8 cellular contexts compared by ENCODE assay signal in the genomic region with DNA sequence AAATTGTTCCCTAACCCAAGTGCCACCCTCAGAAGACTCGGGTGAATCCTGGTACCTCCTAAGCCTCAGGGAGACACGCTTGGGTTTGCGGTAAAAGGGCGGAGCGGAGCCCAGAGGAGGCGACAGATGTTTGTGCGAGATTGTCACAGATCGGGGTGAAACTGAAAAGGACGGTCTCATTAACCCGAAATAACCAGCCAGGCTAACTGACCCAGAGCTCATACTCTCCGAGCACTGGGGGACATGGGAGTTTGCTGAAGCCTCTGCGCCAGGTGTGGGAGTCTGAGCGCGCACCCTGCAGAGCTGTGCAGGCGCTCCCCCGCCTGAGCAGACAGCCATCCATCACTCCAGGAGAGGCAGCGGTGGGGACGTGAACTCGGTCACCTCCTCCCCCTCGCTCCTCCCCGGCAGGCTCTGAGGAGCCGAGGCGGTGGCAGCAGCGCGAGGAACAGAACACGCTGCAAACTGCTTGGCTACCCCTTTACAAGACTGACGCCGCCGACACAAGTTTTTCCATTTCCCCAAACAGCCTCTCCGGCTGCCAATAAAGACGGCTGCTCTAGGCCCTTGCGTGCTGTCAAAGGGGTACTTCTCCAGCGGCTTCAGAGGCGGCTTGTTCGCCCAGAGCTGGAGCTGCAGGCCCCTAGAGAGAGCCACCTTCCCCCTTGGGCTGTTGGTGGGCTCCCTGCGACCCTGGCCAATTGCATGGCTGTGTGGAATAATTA. TPM values are rescaled to one million over a fixed set of nuclear protein-coding genes. Genes with fewer than 3 reads are reported as not detected.
DNase-seq lines count a peak whose midpoint lies in the region; ATAC-seq and TF ChIP-seq lines count a peak whose summit lies in the region.

No MANE protein-coding gene starts in this region.

- no peaks in the 10 kb centered on the region for H3K9me3 Mint-ChIP-seq in activated T-helper 1 cell treated with anti-CD3 and anti-CD28 coated beads, Interleukin-12 subunit alpha, Interleukin-12 subunit beta, Interleukin-2, Interleukin-4 antibody, amounts not matched to agents 30 ng/mL and 10 ng/mL and 1 ng/mL, durations not matched to agents 14 hours and 24 hours and 36 hours

- peak overlapping the region; percentile 7 for H3K4me3 Mint-ChIP-seq in activated T-helper 1 cell treated with anti-CD3 and anti-CD28 coated beads, Interleukin-12 subunit alpha, Interleukin-12 subunit beta, Interleukin-2, Interleukin-4 antibody, amounts not matched to agents 30 ng/mL and 10 ng/mL and 1 ng/mL, durations not matched to agents 14 hours and 24 hours and 36 hours

- peaks cover 16% of the 10 kb centered on the region for H3K4me1 ChIP-seq in colonic mucosa

- H3K36me3 ChIP-seq in colonic mucosa, result no peaks in the 10 kb centered on the region

- DNase-seq in GM12864 (ENCODE audit: low read depth) (peak; percentile 49), D341Med (ENCODE audit: low spot score) (no peak), colonic mucosa (no peak), dermis blood vessel endothelial cell (no peak), pons (ENCODE audit: low spot score) (no peak)
- DNase-seq in activated T-helper 1 cell treated with anti-CD3 and anti-CD28 coated beads, Interleukin-12 subunit alpha, Interleukin-12 subunit beta, Interleukin-2, Interleukin-4 antibody, amounts not matched to agents 30 ng/mL and 10 ng/mL and 1 ng/mL, durations not matched to agents 14 hours and 24 hours and 36 hours (ENCODE audit: low spot score), result no peak

- TF ChIP-seq CTCF in GM12864 (IDR thresholded peaks at IDR 0.05; ENCODE audit: low read depth, low read length, missing control alignments) (no peak), colonic mucosa (IDR thresholded peaks at IDR 0.05) (no peak)

- no peak overlapping the region for H3K4me3 ChIP-seq in GM12864 (ENCODE audit: low read depth, low read length)
- H3K4me3 ChIP-seq in colonic mucosa, result no peak overlapping the region

- H3K9ac ChIP-seq in colonic mucosa (ENCODE audit: low read depth in 2 of 2, low read length in 2 of 2), result peak overlapping the region in 1 of 2 donors; percentile 1

- H3K27me3 ChIP-seq in colonic mucosa, result peaks cover 31% of the 10 kb centered on the region

- ATAC-seq in GM21367 (IDR thresholded peaks at IDR 0.05; ENCODE audit: unreplicated experiment) (peak; percentile 84), HG03571 (IDR thresholded peaks at IDR 0.05; ENCODE audit: unreplicated experiment) (peak; percentile 61)

- H3K27me3 Mint-ChIP-seq in activated T-helper 1 cell treated with anti-CD3 and anti-CD28 coated beads, Interleukin-12 subunit alpha, Interleukin-12 subunit beta, Interleukin-2, Interleukin-4 antibody, amounts not matched to agents 30 ng/mL and 10 ng/mL and 1 ng/mL, durations not matched to agents 14 hours and 24 hours and 36 hours (ENCODE audit: insufficient read depth), result peaks cover 66% of the 10 kb centered on the region

- intact Hi-C loops in activated T-helper 1 cell treated with anti-CD3 and anti-CD28 coated beads, Interleukin-12 subunit alpha, Interleukin-12 subunit beta, Interleukin-2, Interleukin-4 antibody, amounts not matched to agents 30 ng/mL and 10 ng/mL and 1 ng/mL, durations not matched to agents 14 hours and 24 hours and 36 hours (cut with micrococcal nuclease), result loop anchor here (2.0 kb wide), 1 partner anchor 771 kb away; no protein-coding TSS in a partner anchor
- intact Hi-C loops in colonic mucosa (cut with DNase I), result no loop called here

- H3K27ac ChIP-seq in colonic mucosa, result no peak overlapping the region

- no peaks in the 10 kb centered on the region for H3K36me3 Mint-ChIP-seq in activated T-helper 1 cell treated with anti-CD3 and anti-CD28 coated beads, Interleukin-12 subunit alpha, Interleukin-12 subunit beta, Interleukin-2, Interleukin-4 antibody, amounts not matched to agents 30 ng/mL and 10 ng/mL and 1 ng/mL, durations not matched to agents 14 hours and 24 hours and 36 hours (ENCODE audit: low read depth)

- H3K9me3 ChIP-seq in colonic mucosa, result no peaks in the 10 kb centered on the region

- peaks cover 8% of the 10 kb centered on the region for H3K4me1 Mint-ChIP-seq in activated T-helper 1 cell treated with anti-CD3 and anti-CD28 coated beads, Interleukin-12 subunit alpha, Interleukin-12 subunit beta, Interleukin-2, Interleukin-4 antibody, amounts not matched to agents 30 ng/mL and 10 ng/mL and 1 ng/mL, durations not matched to agents 14 hours and 24 hours and 36 hours (ENCODE audit: low read depth)

- no peak overlapping the region for H3K27ac Mint-ChIP-seq in activated T-helper 1 cell treated with anti-CD3 and anti-CD28 coated beads, Interleukin-12 subunit alpha, Interleukin-12 subunit beta, Interleukin-2, Interleukin-4 antibody, amounts not matched to agents 30 ng/mL and 10 ng/mL and 1 ng/mL, durations not matched to agents 14 hours and 24 hours and 36 hours

RNA-seq across cellular contexts. Expression of a gene that starts 43.5 kb away (rescaled TPM):
- total RNA-seq in activated T-helper 1 cell treated with anti-CD3 and anti-CD28 coated beads, Interleukin-12 subunit alpha, Interleukin-12 subunit beta, Interleukin-2, Interleukin-4 antibody, amounts not matched to agents 30 ng/mL and 10 ng/mL and 1 ng/mL, durations not matched to agents 14 hours and 24 hours and 36 hours, result 12.9 and 13.4 TPM in 2 replicates
- total RNA-seq in colonic mucosa, result 10 to 100 TPM; 14.7 to 30.6 TPM
- 19.7 and 32.7 TPM in 2 replicates for total RNA-seq in dermis blood vessel endothelial cell

RNA-seq across cellular contexts. Expression of a gene that starts 57.1 kb away (rescaled TPM):
- total RNA-seq in activated T-helper 1 cell treated with anti-CD3 and anti-CD28 coated beads, Interleukin-12 subunit alpha, Interleukin-12 subunit beta, Interleukin-2, Interleukin-4 antibody, amounts not matched to agents 30 ng/mL and 10 ng/mL and 1 ng/mL, durations not matched to agents 14 hours and 24 hours and 36 hours, result 38.4 and 39.7 TPM in 2 replicates
- 10 to 100 TPM; 42.0 to 55.1 TPM for total RNA-seq in colonic mucosa
- total RNA-seq in dermis blood vessel endothelial cell, result 11.4 and 14.7 TPM in 2 replicates
